In the genomic region with DNA sequence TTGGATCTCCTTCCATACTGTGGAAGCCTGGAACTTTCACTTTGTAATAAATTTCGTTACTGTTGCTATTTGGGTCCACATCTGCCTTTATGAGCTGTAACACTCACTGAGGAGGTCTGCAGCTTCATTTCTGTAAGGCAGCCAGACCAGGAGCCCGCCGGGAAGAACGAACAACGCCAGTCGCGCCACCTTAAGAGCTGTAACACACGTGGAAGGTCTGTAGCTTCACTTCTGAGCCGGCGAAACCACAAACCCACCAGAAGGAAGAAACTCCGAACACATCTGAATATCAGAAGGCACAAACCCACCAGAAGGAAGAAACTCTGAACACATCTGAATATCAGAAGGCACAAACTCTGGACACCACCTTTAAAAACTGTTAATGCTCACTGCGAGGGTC, we compare ENCODE assay signal across 25 cellular contexts.
DNase-seq lines count a peak whose midpoint lies in the region; ATAC-seq, FAIRE-seq and TF ChIP-seq lines count a peak whose summit lies in the region.
"Had no signal": no experiment of that assay in that cellular context is flagged by ENCODE, and none has a peak within 500 bp of the region (broad histone marks: within the 10 kb centered on the region; RNA-seq: fewer than 3 reads in every experiment).

No MANE protein-coding gene starts in this region.

- no peak overlapping the region for H3K4me3 ChIP-seq in astrocyte (ENCODE audit: insufficient read depth, low read depth, low read length)
- H3K4me3 ChIP-seq: adrenal gland, hepatocyte, left lung had no signal

- no peaks in the 10 kb centered on the region for H3K36me3 Mint-ChIP-seq in activated naive CD4-positive, alpha-beta T cell treated with anti-CD3 and anti-CD28 coated beads, Interleukin-2, amount 50 U/mL, for 24 hours
- H3K36me3 Mint-ChIP-seq in activated naive CD4-positive, alpha-beta T cell treated with anti-CD3 and anti-CD28 coated beads, Interleukin-2, amount 10 ng/mL, durations not matched to agents 7 days and 5 days, result no peaks in the 10 kb centered on the region
- no peaks in the 10 kb centered on the region for H3K36me3 Mint-ChIP-seq in astrocyte (ENCODE audit: low read depth, unreplicated experiment)
- H3K36me3 Mint-ChIP-seq: CD4-positive, CD25-positive, alpha-beta regulatory T cell; IgD-negative memory B cell; naive B cell had no signal

- H3K4me1 ChIP-seq in astrocyte (ENCODE audit: insufficient read depth, low read length), result no peaks in the 10 kb centered on the region
- H3K4me1 ChIP-seq: adrenal gland, left lung had no signal

- H3K27me3 ChIP-seq in astrocyte (ENCODE audit: insufficient read depth, low read length), result no peaks in the 10 kb centered on the region
- H3K27me3 ChIP-seq: adrenal gland, brain microvascular endothelial cell, hepatocyte, left lung had no signal

- H3K79me2 ChIP-seq in astrocyte (ENCODE audit: insufficient read depth, low read length), result no peaks in the 10 kb centered on the region
- H3K79me2 ChIP-seq: hepatocyte had no signal

- no peak for TF ChIP-seq CTCF in astrocyte (IDR thresholded peaks at IDR 0.05; ENCODE audit: insufficient read depth, low read depth, low read length)

- H3K9me3 ChIP-seq in astrocyte (ENCODE audit: insufficient read depth, low read depth, low read length), result no peaks in the 10 kb centered on the region
- H3K9me3 ChIP-seq: adrenal gland had no signal

- no peak for FAIRE-seq in astrocyte (lab: Jason Lieb, UNC)
- FAIRE-seq: frontal cortex, G401.6, small intestine had no signal

- H3K27ac ChIP-seq in astrocyte (ENCODE audit: low read depth, low read length), result no peak overlapping the region
- H3K27ac ChIP-seq: adrenal gland, brain microvascular endothelial cell, hepatocyte, left lung had no signal

- H3K4me1 Mint-ChIP-seq in activated naive CD4-positive, alpha-beta T cell treated with anti-CD3 and anti-CD28 coated beads, Interleukin-2, amount 50 U/mL, for 24 hours, result peaks cover 3% of the 10 kb centered on the region
- no peaks in the 10 kb centered on the region for H3K4me1 Mint-ChIP-seq in activated naive CD4-positive, alpha-beta T cell treated with anti-CD3 and anti-CD28 coated beads, Interleukin-2, amount 10 ng/mL, durations not matched to agents 7 days and 5 days
- no peaks in the 10 kb centered on the region for H3K4me1 Mint-ChIP-seq in astrocyte (ENCODE audit: low read depth, unreplicated experiment)
- H3K4me1 Mint-ChIP-seq: CD4-positive, CD25-positive, alpha-beta regulatory T cell; IgD-negative memory B cell had no signal

- no peak overlapping the region for H3K9ac ChIP-seq in astrocyte (ENCODE audit: low read length)

- no peak for ATAC-seq in GM18868 (IDR thresholded peaks at IDR 0.05; ENCODE audit: unreplicated experiment)
- ATAC-seq: left lung had no signal

- H3K36me3 ChIP-seq in astrocyte (ENCODE audit: insufficient read depth, low read length), result no peaks in the 10 kb centered on the region
- H3K36me3 ChIP-seq: adrenal gland, brain microvascular endothelial cell, left lung had no signal

- no peak overlapping the region for H3K27ac Mint-ChIP-seq in activated naive CD4-positive, alpha-beta T cell treated with anti-CD3 and anti-CD28 coated beads, Interleukin-2, amount 50 U/mL, for 24 hours
- H3K27ac Mint-ChIP-seq in activated naive CD4-positive, alpha-beta T cell treated with anti-CD3 and anti-CD28 coated beads, Interleukin-2, amount 10 ng/mL, durations not matched to agents 7 days and 5 days, result no peak overlapping the region
- peak overlapping the region; percentile 17 for H3K27ac Mint-ChIP-seq in astrocyte (ENCODE audit: unreplicated experiment)
- H3K27ac Mint-ChIP-seq: CD4-positive, CD25-positive, alpha-beta regulatory T cell; IgD-negative memory B cell; naive B cell had no signal

- H2AFZ ChIP-seq in astrocyte (ENCODE audit: low read depth, low read length), result no peak overlapping the region
- H2AFZ ChIP-seq: hepatocyte had no signal

- H3K4me3 Mint-ChIP-seq in activated naive CD4-positive, alpha-beta T cell treated with anti-CD3 and anti-CD28 coated beads, Interleukin-2, amount 50 U/mL, for 24 hours, result peak overlapping the region; percentile 26
- no peak overlapping the region for H3K4me3 Mint-ChIP-seq in activated naive CD4-positive, alpha-beta T cell treated with anti-CD3 and anti-CD28 coated beads, Interleukin-2, amount 10 ng/mL, durations not matched to agents 7 days and 5 days
- no peak overlapping the region for H3K4me3 Mint-ChIP-seq in astrocyte (ENCODE audit: unreplicated experiment)
- H3K4me3 Mint-ChIP-seq: CD4-positive, CD25-positive, alpha-beta regulatory T cell had no signal

- H3K9me3 Mint-ChIP-seq in activated naive CD4-positive, alpha-beta T cell treated with anti-CD3 and anti-CD28 coated beads, Interleukin-2, amount 50 U/mL, for 24 hours, result peaks cover 5% of the 10 kb centered on the region
- H3K9me3 Mint-ChIP-seq in activated naive CD4-positive, alpha-beta T cell treated with anti-CD3 and anti-CD28 coated beads, Interleukin-2, amount 10 ng/mL, durations not matched to agents 7 days and 5 days, result no peaks in the 10 kb centered on the region
- peaks cover 4% of the 10 kb centered on the region for H3K9me3 Mint-ChIP-seq in astrocyte (ENCODE audit: unreplicated experiment)

- no peaks in the 10 kb centered on the region for H4K20me1 ChIP-seq in astrocyte (ENCODE audit: insufficient read depth, low read length)

- CTCF ChIA-PET in activated naive CD4-positive, alpha-beta T cell treated with anti-CD3 and anti-CD28 coated beads, Interleukin-2, amount 10 ng/mL, durations not matched to agents 7 days and 5 days (lab: Charles Lee), result no interaction called here

- no peak overlapping the region for H3K4me2 ChIP-seq in astrocyte (ENCODE audit: low read length)
- H3K4me2 ChIP-seq: hepatocyte had no signal

- peaks cover 2% of the 10 kb centered on the region for H3K27me3 Mint-ChIP-seq in activated naive CD4-positive, alpha-beta T cell treated with anti-CD3 and anti-CD28 coated beads, Interleukin-2, amount 50 U/mL, for 24 hours
- H3K27me3 Mint-ChIP-seq in activated naive CD4-positive, alpha-beta T cell treated with anti-CD3 and anti-CD28 coated beads, Interleukin-2, amount 10 ng/mL, durations not matched to agents 7 days and 5 days, result no peaks in the 10 kb centered on the region
- no peaks in the 10 kb centered on the region for H3K27me3 Mint-ChIP-seq in astrocyte (ENCODE audit: low read depth, unreplicated experiment)
- H3K27me3 Mint-ChIP-seq: CD4-positive, CD25-positive, alpha-beta regulatory T cell; IgD-negative memory B cell; naive B cell had no signal

- no peak for DNase-seq in activated naive CD4-positive, alpha-beta T cell treated with anti-CD3 and anti-CD28 coated beads, Interleukin-2, amount 10 ng/mL, durations not matched to agents 7 days and 5 days
- peak; percentile 7 for DNase-seq in M059J (ENCODE audit: low read depth)
- no peak for DNase-seq in astrocyte (ENCODE audit: low read depth)
- DNase-seq in NCI-H2227 treated with DMSO at 0.1 percent for 48 hours (lab: John Stamatoyannopoulos, UW), result no peak
- no peak for DNase-seq in HK-2 (ENCODE audit: unreplicated experiment)
- DNase-seq: activated CD4-positive, alpha-beta T cell treated with anti-CD3 and anti-CD28 coated beads for 1 hour; adrenal gland; brain microvascular endothelial cell; CD4-positive, CD25-positive, alpha-beta regulatory T cell; effector CD8-positive, alpha-beta T cell; erythroblast; left lung; naive B cell; NCI-H1417 treated with DMSO at 0.1 percent for 48 hours; NCI-H446 treated with DMSO at 0.1 percent for 48 hours; SHP77 treated with DMSO at 0.1 percent for 48 hours; small intestine; stimulated activated CD4-positive, alpha-beta T cell treated with anti-CD3 and anti-CD28 coated beads, Interleukin-1b, Interleukin-23, amount 100 ng/mL, for 48 hours; substantia nigra had no signal
